ENCODE assay signal across 1 cellular context in genomic region chr1:212255705-212256307, GRCh38.
TF ChIP-seq lines count a peak whose summit lies in the region.

No MANE protein-coding gene starts in this region.

TF ChIP-seq in HepG2, 621 proteins besides CTCF, POLR2A, EP300 and RAD21 (continued from another document and continues in another):
- no peak for TF ChIP-seq ZNF282 (IDR thresholded peaks at IDR 0.05; ENCODE audit: partially characterized antibody)
- no peak; the same call in none of the 2 replicates for TF ChIP-seq SAP130 (CRISPR knock-in tag; IDR thresholded peaks at IDR 0.05; ENCODE audit: low read depth)
- TF ChIP-seq ZNF30 (CRISPR knock-in tag; IDR thresholded peaks at IDR 0.05), result no peak
- no peak; the same call in 1 of the 2 replicates for TF ChIP-seq ZNF772 (CRISPR knock-in tag; IDR thresholded peaks at IDR 0.05)
- TF ChIP-seq KDM5B (CRISPR knock-in tag; IDR thresholded peaks at IDR 0.05; ENCODE audit: borderline replicate concordance), result no peak
- TF ChIP-seq HMG20B (CRISPR knock-in tag; conservative IDR thresholded peaks at IDR 0.05), result no peak; the same call in 1 of the 2 replicates
- TF ChIP-seq ZNF747 (CRISPR knock-in tag; IDR thresholded peaks at IDR 0.05; ENCODE audit: borderline replicate concordance), result no peak
- no peak for TF ChIP-seq ARNT (IDR thresholded peaks at IDR 0.05)
- peak; percentile 12; the same call in 1 of the 2 replicates for TF ChIP-seq KDM6A (CRISPR knock-in tag; IDR thresholded peaks at IDR 0.05; ENCODE audit: low read depth)
- no peak for TF ChIP-seq CHD4 (IDR thresholded peaks at IDR 0.05; ENCODE audit: borderline replicate concordance, low read length)
- TF ChIP-seq ZFP62 (CRISPR knock-in tag; IDR thresholded peaks at IDR 0.05), result no peak
- TF ChIP-seq ZBTB4 (CRISPR knock-in tag; IDR thresholded peaks at IDR 0.05; ENCODE audit: borderline replicate concordance), result no peak
- TF ChIP-seq ZSCAN5A (CRISPR knock-in tag; IDR thresholded peaks at IDR 0.05; ENCODE audit: borderline replicate concordance), result no peak
- TF ChIP-seq KLF15 (CRISPR knock-in tag; IDR thresholded peaks at IDR 0.05; ENCODE audit: borderline replicate concordance), result no peak
- TF ChIP-seq ZNF597 (CRISPR knock-in tag; IDR thresholded peaks at IDR 0.05), result no peak
- TF ChIP-seq ZC3H13 (CRISPR knock-in tag; IDR thresholded peaks at IDR 0.05), result no peak
- TF ChIP-seq ZNF256 (CRISPR knock-in tag; conservative IDR thresholded peaks at IDR 0.05), result no peak
- TF ChIP-seq CEBPB (IDR thresholded peaks at IDR 0.05; ENCODE audit: borderline replicate concordance, low read depth, low read length), result peak; percentile 94
- TF ChIP-seq LBX2 (CRISPR knock-in tag; IDR thresholded peaks at IDR 0.05; ENCODE audit: borderline replicate concordance), result no peak
- no peak for TF ChIP-seq SATB2 (CRISPR knock-in tag; IDR thresholded peaks at IDR 0.05)
- no peak for TF ChIP-seq ARHGAP35 (CRISPR knock-in tag; IDR thresholded peaks at IDR 0.05; ENCODE audit: borderline replicate concordance)
- no peak for TF ChIP-seq ZNF567 (CRISPR knock-in tag; IDR thresholded peaks at IDR 0.05; ENCODE audit: borderline replicate concordance)
- TF ChIP-seq SKIL (CRISPR knock-in tag; IDR thresholded peaks at IDR 0.05; ENCODE audit: borderline replicate concordance), result no peak
- no peak for TF ChIP-seq THRA (CRISPR knock-in tag; IDR thresholded peaks at IDR 0.05; ENCODE audit: borderline replicate concordance)
- TF ChIP-seq RELA (CRISPR knock-in tag; IDR thresholded peaks at IDR 0.05), result no peak
- TF ChIP-seq IKZF1 (IDR thresholded peaks at IDR 0.05), result no peak
- no peak for TF ChIP-seq ZNF296 (CRISPR knock-in tag; conservative IDR thresholded peaks at IDR 0.05)
- no peak for TF ChIP-seq ATM (IDR thresholded peaks at IDR 0.05; ENCODE audit: borderline replicate concordance)
- no peak; the same call in 1 of the 2 replicates for TF ChIP-seq EHMT2 (IDR thresholded peaks at IDR 0.05; ENCODE audit: borderline replicate concordance, low read depth, low read length)
- TF ChIP-seq PHF5A (CRISPR knock-in tag; IDR thresholded peaks at IDR 0.05; ENCODE audit: low read depth, unreplicated experiment), result no peak
- TF ChIP-seq IRF2 (CRISPR knock-in tag; IDR thresholded peaks at IDR 0.05), result peak; percentile 41; the same call in 1 of the 2 replicates
- no peak for TF ChIP-seq DZIP1 (CRISPR knock-in tag; IDR thresholded peaks at IDR 0.05)
- TF ChIP-seq ZNF616 (CRISPR knock-in tag; IDR thresholded peaks at IDR 0.05; ENCODE audit: low read depth), result no peak
- no peak for TF ChIP-seq ZMYM3 (CRISPR knock-in tag; IDR thresholded peaks at IDR 0.05)
- TF ChIP-seq FUBP1 (CRISPR knock-in tag; IDR thresholded peaks at IDR 0.05; ENCODE audit: borderline replicate concordance), result no peak
- TF ChIP-seq NPAS2 (CRISPR knock-in tag; IDR thresholded peaks at IDR 0.05; ENCODE audit: borderline replicate concordance), result no peak
- TF ChIP-seq HDAC2 (CRISPR knock-in tag; IDR thresholded peaks at IDR 0.05), result peak; percentile 45; the same call in 1 of the 2 replicates
- TF ChIP-seq WIZ (CRISPR knock-in tag; IDR thresholded peaks at IDR 0.05), result no peak
- TF ChIP-seq GATAD2A (CRISPR knock-in tag; IDR thresholded peaks at IDR 0.05), result peak; percentile 87
- TF ChIP-seq AHR (CRISPR knock-in tag; IDR thresholded peaks at IDR 0.05), result no peak
- no peak for TF ChIP-seq ZNF17 (CRISPR knock-in tag; IDR thresholded peaks at IDR 0.05)
- no peak for TF ChIP-seq MED8 (CRISPR knock-in tag; IDR thresholded peaks at IDR 0.05; ENCODE audit: insufficient replicate concordance)
- TF ChIP-seq HDAC1 (CRISPR knock-in tag; IDR thresholded peaks at IDR 0.05), result peak; percentile 61
- no peak for TF ChIP-seq TRAFD1 (CRISPR knock-in tag; IDR thresholded peaks at IDR 0.05; ENCODE audit: borderline replicate concordance)
- no peak for TF ChIP-seq SMAD3 (CRISPR knock-in tag; IDR thresholded peaks at IDR 0.05)
